In genomic region chr5:122141751-122142150, GRCh38 we compare ENCODE assay signal across 1 cellular context.
TF ChIP-seq lines count a peak whose summit lies in the region.

No MANE protein-coding gene starts in this region.

TF ChIP-seq in SK-N-SH, 30 proteins besides CTCF, POLR2A, EP300 and RAD21:
- no peak for TF ChIP-seq REST (IDR thresholded peaks at IDR 0.05; ENCODE audit: low read depth, low read length)
- TF ChIP-seq FOSL2 (IDR thresholded peaks at IDR 0.05; ENCODE audit: borderline replicate concordance, low read depth), result peak; percentile 35; the same call in 1 of the 2 replicates
- TF ChIP-seq TCF12 (IDR thresholded peaks at IDR 0.05), result peak; percentile 28
- TF ChIP-seq JUND (IDR thresholded peaks at IDR 0.05), result peak; percentile 26; the same call in 1 of the 2 replicates
- no peak for TF ChIP-seq MEF2A (IDR thresholded peaks at IDR 0.05; ENCODE audit: borderline replicate concordance, low read depth)
- TF ChIP-seq, protein P1, sequence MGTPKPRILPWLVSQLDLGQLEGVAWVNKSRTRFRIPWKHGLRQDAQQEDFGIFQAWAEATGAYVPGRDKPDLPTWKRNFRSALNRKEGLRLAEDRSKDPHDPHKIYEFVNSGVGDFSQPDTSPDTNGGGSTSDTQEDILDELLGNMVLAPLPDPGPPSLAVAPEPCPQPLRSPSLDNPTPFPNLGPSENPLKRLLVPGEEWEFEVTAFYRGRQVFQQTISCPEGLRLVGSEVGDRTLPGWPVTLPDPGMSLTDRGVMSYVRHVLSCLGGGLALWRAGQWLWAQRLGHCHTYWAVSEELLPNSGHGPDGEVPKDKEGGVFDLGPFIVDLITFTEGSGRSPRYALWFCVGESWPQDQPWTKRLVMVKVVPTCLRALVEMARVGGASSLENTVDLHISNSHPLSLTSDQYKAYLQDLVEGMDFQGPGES (IDR thresholded peaks at IDR 0.05; ENCODE audit: low read depth, low read length), result no peak
- peak; percentile 12; the same call in 1 of the 2 replicates for TF ChIP-seq NFIC (IDR thresholded peaks at IDR 0.05; ENCODE audit: borderline replicate concordance)
TF ChIP-seq in SK-N-SH: peak in this region for 4.
